8 cellular contexts compared by ENCODE assay signal in the genomic region with DNA sequence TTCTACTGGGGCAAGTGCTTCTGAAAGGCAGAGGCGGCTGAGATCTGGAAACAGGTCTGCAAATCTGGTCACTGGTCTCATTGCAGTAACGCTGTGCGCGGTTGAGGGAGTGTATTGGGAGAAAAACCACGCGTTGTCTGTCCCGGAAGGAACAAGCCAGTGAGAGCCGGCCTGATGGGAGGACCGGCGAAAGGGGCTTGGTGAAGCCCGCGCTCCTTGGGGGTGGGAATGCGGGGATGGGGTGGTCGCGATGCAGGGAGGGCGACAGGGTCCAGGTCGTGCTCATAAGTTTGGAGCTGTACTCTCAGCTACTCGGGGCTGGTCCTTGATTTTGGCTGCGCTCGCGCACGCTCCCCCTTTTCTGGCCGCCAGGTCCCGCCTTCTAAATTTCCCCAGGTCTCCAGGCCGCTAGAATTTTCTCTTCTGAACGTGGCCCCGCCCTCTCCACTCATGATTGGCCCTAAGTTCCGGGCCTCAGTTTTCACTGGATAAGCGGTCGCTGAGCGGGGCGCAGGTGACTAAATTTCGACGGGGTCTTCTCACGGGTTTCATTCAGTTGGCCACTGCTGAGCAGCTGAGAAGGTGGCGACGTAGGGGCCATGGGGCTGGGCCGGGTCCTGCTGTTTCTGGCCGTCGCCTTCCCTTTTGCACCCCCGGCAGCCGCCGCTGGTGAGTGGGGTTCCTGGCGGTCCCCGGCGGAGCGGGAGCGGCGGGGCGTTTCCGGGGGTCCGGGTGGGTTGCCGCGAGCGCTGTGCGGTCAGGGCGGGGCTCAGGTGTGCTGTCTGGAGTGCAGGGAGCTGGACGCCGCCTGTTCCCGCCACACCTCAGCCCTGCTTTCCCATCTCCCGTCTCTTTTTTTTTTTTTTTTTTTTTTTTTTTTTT. TPM values are rescaled to one million over a fixed set of nuclear protein-coding genes. Genes with fewer than 3 reads are reported as not detected.
DNase-seq lines count a peak whose midpoint lies in the region; ATAC-seq and TF ChIP-seq lines count a peak whose summit lies in the region.

A gene (plus strand): TSS at position 551 of the 882 bp plus-strand sequence. CDS start 49 bp downstream, at position 600.

- no peaks in the 10 kb centered on the region for H3K36me3 ChIP-seq in ovary
- no peaks in the 10 kb centered on the region for H3K36me3 ChIP-seq in thoracic aorta

- H3K36me3 Mint-ChIP-seq in activated naive CD4-positive, alpha-beta T cell treated with anti-CD3 and anti-CD28 coated beads for 36 hours (ENCODE audit: low read depth), result peaks cover 3% of the 10 kb centered on the region

- no peaks in the 10 kb centered on the region for H3K9me3 ChIP-seq in ovary
- no peaks in the 10 kb centered on the region for H3K9me3 ChIP-seq in thoracic aorta

- H3K4me3 ChIP-seq in AG09309 (ENCODE audit: control insufficient read depth, low read depth, low read length) (peak within 1 kb of the TSS; percentile 83), ovary (peak within 1 kb of the TSS; percentile 44), thoracic aorta (peak within 1 kb of the TSS; percentile 81)

- H3K4me1 ChIP-seq in ovary (ENCODE audit: insufficient read depth) (no peaks in the 10 kb centered on the region), thoracic aorta (ENCODE audit: control insufficient read depth in 1 of 2, low read depth in 2 of 2) (peaks cover 6 to 24% of the 10 kb centered on the region in 2 donors)

- DNase-seq in AG09309 (ENCODE audit: low read depth), result no peak
- DNase-seq in HK-2 (ENCODE audit: unreplicated experiment), result peak; percentile 86
- DNase-seq in activated naive CD4-positive, alpha-beta T cell treated with anti-CD3 and anti-CD28 coated beads for 36 hours, result peak; percentile 91
- DNase-seq in glomerular endothelial cell (ENCODE audit: extremely low read depth, low read depth, low spot score), result no peak
- DNase-seq in ovary, result peak; percentile 31 to 74 (median 56)
- peak; percentile 56 for DNase-seq in thoracic aorta (ENCODE audit: low spot score)

- peaks cover 59% of the 10 kb centered on the region for H3K4me1 Mint-ChIP-seq in activated naive CD4-positive, alpha-beta T cell treated with anti-CD3 and anti-CD28 coated beads for 36 hours (ENCODE audit: low read depth)

- no peak for TF ChIP-seq EP300 in ovary (IDR thresholded peaks at IDR 0.05)

- ATAC-seq in GM19035 (IDR thresholded peaks at IDR 0.05; ENCODE audit: unreplicated experiment), result peak; percentile 49
- ATAC-seq in thoracic aorta (ENCODE audit: insufficient number of reproducible peaks, low FRiP score, low read depth), result peak; percentile 25

- TF ChIP-seq CTCF in AG09309 (IDR thresholded peaks at IDR 0.05; ENCODE audit: control insufficient read depth, insufficient read depth, low read depth, low read length, missing control alignments), result no peak
- no peak for TF ChIP-seq CTCF in ovary (IDR thresholded peaks at IDR 0.05)
- no peak for TF ChIP-seq CTCF in thoracic aorta (IDR thresholded peaks at IDR 0.05)

- peak within 1 kb of the TSS; percentile 74 for H3K27ac Mint-ChIP-seq in activated naive CD4-positive, alpha-beta T cell treated with anti-CD3 and anti-CD28 coated beads for 36 hours

- TF ChIP-seq POLR2A in Raji (IDR thresholded peaks at IDR 0.05; ENCODE audit: insufficient read depth, low read depth, low read length) (peak; percentile 81), ovary (IDR thresholded peaks at IDR 0.05) (no peak)

- no peaks in the 10 kb centered on the region for H3K27me3 Mint-ChIP-seq in activated naive CD4-positive, alpha-beta T cell treated with anti-CD3 and anti-CD28 coated beads for 36 hours (ENCODE audit: low read depth)

- 1 to 2% (median 1%) methylated on average over 54 to 61 of the region's 61 CpGs for WGBS in ovary, 3 donors

- peak within 1 kb of the TSS; percentile 78 for H3K4me3 Mint-ChIP-seq in activated naive CD4-positive, alpha-beta T cell treated with anti-CD3 and anti-CD28 coated beads for 36 hours

- intact Hi-C loops in activated naive CD4-positive, alpha-beta T cell treated with anti-CD3 and anti-CD28 coated beads for 36 hours (cut with micrococcal nuclease), result loop anchor here (1.0 to 10.0 kb wide), 6 partner anchors 36 to 697 kb away; a partner anchor contains a TSS
- intact Hi-C loops in ovary (cut with DNase I), result no loop called here

- H3K27me3 ChIP-seq in ovary (no peaks in the 10 kb centered on the region), thoracic aorta (replicated peaks; ENCODE audit: insufficient read depth) (no peaks in the 10 kb centered on the region)

- CTCF ChIA-PET in activated naive CD4-positive, alpha-beta T cell treated with anti-CD3 and anti-CD28 coated beads for 36 hours (lab: Charles Lee), result interaction anchor here (1.2 to 6.1 kb wide), 4 partner anchors 41 to 125 kb away, joined by 3 to 48 read pairs (median 5); no protein-coding TSS in a partner anchor

- H3K27ac ChIP-seq in ovary (no peak within 1 kb of the TSS), thoracic aorta (peak within 1 kb of the TSS; percentile 16 to 51)

- no peaks in the 10 kb centered on the region for H3K9me3 Mint-ChIP-seq in activated naive CD4-positive, alpha-beta T cell treated with anti-CD3 and anti-CD28 coated beads for 36 hours

RNA-seq across cellular contexts. Expression of the gene that starts here (rescaled TPM):
- total RNA-seq in activated naive CD4-positive, alpha-beta T cell treated with anti-CD3 and anti-CD28 coated beads for 36 hours, result 10 to 100 TPM; 21.4 to 22.6 TPM
- total RNA-seq in glomerular endothelial cell (14.5 and 19.1 TPM in 2 replicates), ovary (1 to 10 TPM in 4 of 7 donors, under 1 TPM in 3; 0.57 to 1.7 (median 1.3) TPM), thoracic aorta (1 to 10 TPM; 4.1 to 6.6 TPM)
- 10 to 100 TPM in 1 of 2 donors, under 1 TPM in 1; 0.48 to 10.6 TPM for polyA plus RNA-seq in ovary

Comparison
In these comparisons a context has a peak if more than half of its experiments do, and no peak if none do; other contexts are left out.
1. DNase-seq: peak in HK-2 (single experiment), activated naive CD4-positive, alpha-beta T cell treated with anti-CD3 and anti-CD28 coated beads for 36 hours (single experiment), ovary (5 of 5) and thoracic aorta (single experiment); none in AG09309 (single experiment) and glomerular endothelial cell (single experiment).
2. H3K27ac ChIP-seq: peak in thoracic aorta (2 of 2); none in ovary (0 of 2).
3. Peak in every context shown above with its lines, with median percentiles within 50 percentile points of each other: H3K4me3 ChIP-seq.